ENCODE assay signal across 8 cellular contexts in genomic region chr3:156554515-156554841, GRCh38. TPM values are rescaled to one million over a fixed set of nuclear protein-coding genes. Genes with fewer than 3 reads are reported as not detected.
DNase-seq lines count a peak whose midpoint lies in the region; TF ChIP-seq lines count a peak whose summit lies in the region.

No MANE protein-coding gene starts in this region.

- no peaks in the 10 kb centered on the region for H3K27me3 Mint-ChIP-seq in activated naive CD4-positive, alpha-beta T cell treated with anti-CD3 and anti-CD28 coated beads for 36 hours (ENCODE audit: low read depth)

- peak overlapping the region; percentile 90 to 93 for H3K27ac ChIP-seq in liver (ENCODE audit: low read depth in 1 of 2, low read length in 2 of 2)
- peak overlapping the region; percentile 57 to 92 (median 81) for H3K27ac ChIP-seq in tibial nerve

- WGBS in liver = under 1% methylated on average over 11 of the region's 11 CpGs
- 0 to 1% methylated on average over 9 to 11 of the region's 11 CpGs for WGBS in tibial nerve, 2 donors

- peaks cover 41% of the 10 kb centered on the region for H3K4me1 ChIP-seq in adipocyte (ENCODE audit: control insufficient read depth, insufficient read depth, low read length)
- peaks cover 7 to 33% (median 10%) of the 10 kb centered on the region in 4 donors for H3K4me1 ChIP-seq in liver (ENCODE audit: control insufficient read depth in 4 of 4, insufficient read depth in 4 of 4, low read length in 3 of 4)
- peaks cover 6 to 51% (median 16%) of the 10 kb centered on the region in 4 donors for H3K4me1 ChIP-seq in tibial nerve

- TF ChIP-seq CTCF in liver (IDR thresholded peaks at IDR 0.05; ENCODE audit: low read depth, low read length, missing input control) (no peak), tibial nerve (IDR thresholded peaks at IDR 0.05) (no peak)

- intact Hi-C loops in activated naive CD4-positive, alpha-beta T cell treated with anti-CD3 and anti-CD28 coated beads for 36 hours (cut with micrococcal nuclease) = no loop called here

- no peak for TF ChIP-seq POLR2A in tibial nerve (IDR thresholded peaks at IDR 0.05)

- peak overlapping the region; percentile 96 for H3K4me3 ChIP-seq in adipocyte (ENCODE audit: low read length)
- peak overlapping the region; percentile 88 to 98 (median 88) for H3K4me3 ChIP-seq in liver (ENCODE audit: low read depth in 1 of 3, low read length in 3 of 3)
- H3K4me3 ChIP-seq in tibial nerve = peak overlapping the region; percentile 71 to 97 (median 94)

- H3K4me1 Mint-ChIP-seq in activated naive CD4-positive, alpha-beta T cell treated with anti-CD3 and anti-CD28 coated beads for 36 hours (ENCODE audit: low read depth) = peaks cover 40% of the 10 kb centered on the region

- peaks cover 26% of the 10 kb centered on the region for H3K36me3 Mint-ChIP-seq in activated naive CD4-positive, alpha-beta T cell treated with anti-CD3 and anti-CD28 coated beads for 36 hours (ENCODE audit: low read depth)

- H3K4me3 Mint-ChIP-seq in activated naive CD4-positive, alpha-beta T cell treated with anti-CD3 and anti-CD28 coated beads for 36 hours = peak overlapping the region; percentile 90

- peaks cover 32% of the 10 kb centered on the region for H3K36me3 ChIP-seq in adipocyte (ENCODE audit: control insufficient read depth, insufficient read depth, low read length, severe bottlenecking)
- peaks cover 1 to 12% (median 4%) of the 10 kb centered on the region in 4 donors for H3K36me3 ChIP-seq in liver (ENCODE audit: control insufficient read depth in 4 of 4, insufficient read depth in 3 of 4, low read depth in 1 of 4, low read length in 3 of 4)
- peaks cover 0 to 17% (median 0%) of the 10 kb centered on the region in 3 donors for H3K36me3 ChIP-seq in tibial nerve

- H3K27me3 ChIP-seq in adipocyte (replicated peaks; ENCODE audit: control insufficient read depth, insufficient read depth, low read length) (no peaks in the 10 kb centered on the region), liver (ENCODE audit: control insufficient read depth in 4 of 4, insufficient read depth in 4 of 4, low read length in 3 of 4) (no peaks in the 10 kb centered on the region), tibial nerve (no peaks in the 10 kb centered on the region)

- H3K9me3 ChIP-seq in adipocyte (ENCODE audit: control insufficient read depth, low read length) (no peaks in the 10 kb centered on the region), liver (ENCODE audit: control insufficient read depth in 4 of 4, low read length in 3 of 4) (no peaks in the 10 kb centered on the region), tibial nerve (no peaks in the 10 kb centered on the region)

- H3K9me3 Mint-ChIP-seq in activated naive CD4-positive, alpha-beta T cell treated with anti-CD3 and anti-CD28 coated beads for 36 hours = no peaks in the 10 kb centered on the region

- CTCF ChIA-PET in activated naive CD4-positive, alpha-beta T cell treated with anti-CD3 and anti-CD28 coated beads for 36 hours (lab: Charles Lee) = interaction anchor here (1.2 to 2.0 kb wide), 8 partner anchors 13 to 583 kb away, joined by 3 to 9 read pairs (median 6); no protein-coding TSS in a partner anchor

- DNase-seq in activated naive CD4-positive, alpha-beta T cell treated with anti-CD3 and anti-CD28 coated beads for 36 hours = no peak
- DNase-seq in activated naive CD4-positive, alpha-beta T cell treated with anti-CD3 and anti-CD28 coated beads, Interleukin-2, amount 50 U/mL, for 16 hours = no peak
- DNase-seq in adipocyte (ENCODE audit: low read depth) = no peak
- DNase-seq in tibial nerve (ENCODE audit: low spot score in 2 of 2) = no peak
- no peak for DNase-seq in AG20443 (ENCODE audit: low spot score)
- no peak for DNase-seq in activated CD8-positive, alpha-beta memory T cell treated with anti-CD3 and anti-CD28 coated beads for 24 hours
- no peak for DNase-seq in dermis blood vessel endothelial cell

- H3K9ac ChIP-seq in adipocyte (ENCODE audit: low read length) (peak overlapping the region; percentile 99), liver (ENCODE audit: low read depth in 1 of 2, low read length in 2 of 2) (peak overlapping the region; percentile 75 to 98)

- no peak for TF ChIP-seq EP300 in tibial nerve (IDR thresholded peaks at IDR 0.05)

- peak overlapping the region; percentile 86 for H3K27ac Mint-ChIP-seq in activated naive CD4-positive, alpha-beta T cell treated with anti-CD3 and anti-CD28 coated beads for 36 hours

- TF ChIP-seq RAD21 in liver (IDR thresholded peaks at IDR 0.05) = no peak

TF ChIP-seq in liver, 16 proteins besides CTCF, POLR2A, EP300 and RAD21:
- TF ChIP-seq TAF1 (conservative IDR thresholded peaks at IDR 0.05) (no peak), HNF4A (conservative IDR thresholded peaks at IDR 0.05) (no peak), JUND (IDR thresholded peaks at IDR 0.05) (no peak), MAX (IDR thresholded peaks at IDR 0.05) (no peak), FOXA2 (IDR thresholded peaks at IDR 0.05) (no peak), YY1 (IDR thresholded peaks at IDR 0.05) (no peak), ZBTB33 (IDR thresholded peaks at IDR 0.05) (no peak), SP1 (IDR thresholded peaks at IDR 0.05) (no peak), ATF3 (IDR thresholded peaks at IDR 0.05) (no peak), GABPA (IDR thresholded peaks at IDR 0.05 in 1 of 2, conservative IDR thresholded peaks at IDR 0.05 in 1 of 2) (no peak), FOXA1 (IDR thresholded peaks at IDR 0.05) (no peak), EGR1 (IDR thresholded peaks at IDR 0.05; ENCODE audit: low read depth in 2 of 2) (no peak), NR2F2 (IDR thresholded peaks at IDR 0.05) (no peak), HNF4G (IDR thresholded peaks at IDR 0.05) (no peak), RXRA (IDR thresholded peaks at IDR 0.05) (no peak), REST (IDR thresholded peaks at IDR 0.05) (no peak)

RNA-seq across cellular contexts. Expression of gene SSR3, which starts 0.4 kb away (rescaled TPM):
- 100 to 1,000 TPM; 128 to 138 TPM for total RNA-seq in activated naive CD4-positive, alpha-beta T cell treated with anti-CD3 and anti-CD28 coated beads for 36 hours
- total RNA-seq in liver = 100 to 1,000 TPM in 1 of 2 donors, 10 to 100 TPM in 1; 63.7 to 168 TPM
- 100 to 1,000 TPM in 1 of 2 donors, 10 to 100 TPM in 1; 80.1 to 149 TPM for polyA plus RNA-seq in liver
- total RNA-seq in tibial nerve = 10 to 100 TPM; 73.2 to 88.5 (median 79.0) TPM
- 290 and 364 TPM in 2 replicates for total RNA-seq in dermis blood vessel endothelial cell
